Comparison of ENCODE assay signal across 10 cellular contexts in the genomic region with DNA sequence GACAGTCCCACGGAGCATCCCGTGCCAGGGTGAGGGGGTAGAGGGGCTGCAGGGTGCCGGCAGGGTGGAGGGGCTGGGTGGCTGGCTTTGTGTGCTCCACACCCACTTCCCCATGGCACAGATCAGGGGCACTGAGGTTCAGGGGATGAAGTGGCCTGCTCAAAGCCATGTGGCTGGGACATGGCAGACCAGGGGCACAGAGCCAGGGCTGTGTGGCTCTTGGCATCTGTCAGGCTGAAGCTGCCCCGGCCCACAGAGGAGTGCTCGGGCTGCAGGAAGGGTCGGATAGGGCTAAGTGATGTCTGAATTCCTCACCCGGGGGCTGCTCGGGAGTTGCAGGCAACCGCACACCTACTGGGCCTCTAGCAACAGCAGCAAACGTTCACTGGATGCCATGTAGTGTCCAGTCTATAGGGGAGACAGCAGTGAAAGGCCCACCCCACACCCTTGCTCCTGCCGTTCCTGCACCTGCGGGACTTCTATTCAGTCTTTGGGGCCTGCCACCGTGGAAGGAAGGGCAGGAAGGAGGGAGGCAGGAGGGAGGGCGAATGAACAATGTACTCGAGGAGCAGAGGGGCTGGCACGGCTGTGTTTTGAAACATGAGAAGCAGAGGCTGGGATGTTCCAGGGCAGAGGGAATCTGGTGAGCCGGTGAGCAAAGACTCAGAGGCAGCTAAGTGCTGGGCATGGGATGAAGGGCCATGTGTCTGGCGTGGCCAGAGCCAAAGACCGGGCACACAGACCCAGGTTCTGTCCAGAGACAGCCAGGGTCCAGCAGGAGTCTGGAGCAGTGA. TPM values are rescaled to one million over a fixed set of nuclear protein-coding genes. Genes with fewer than 3 reads are reported as not detected.
DNase-seq lines count a peak whose midpoint lies in the region; ATAC-seq, FAIRE-seq and TF ChIP-seq lines count a peak whose summit lies in the region.
"Had no signal": no experiment of that assay in that cellular context is flagged by ENCODE, and none has a peak within 500 bp of the region (broad histone marks: within the 10 kb centered on the region; RNA-seq: fewer than 3 reads in every experiment).

No MANE protein-coding gene starts in this region.

- no peak for TF ChIP-seq CTCF in endothelial cell of umbilical vein (IDR thresholded peaks at IDR 0.05; ENCODE audit: extremely low read depth in 1 of 2, insufficient read depth in 1 of 2, low read depth in 1 of 2, low read length in 2 of 2)
- no peak for TF ChIP-seq CTCF in WERI-Rb-1 (IDR thresholded peaks at IDR 0.05; ENCODE audit: low read depth, low read length)
- TF ChIP-seq CTCF in tibial nerve (IDR thresholded peaks at IDR 0.05) = no peak

- POLR2A ChIA-PET in endothelial cell of umbilical vein (lab: Charles Lee) = no interaction called here

- in situ Hi-C loops in G401 (cut with HindIII; ENCODE audit: low sequenced_read_pairs) = no loop called here

- H3K4me1 Mint-ChIP-seq in natural killer cell treated with Interleukin-12 subunit alpha and Interleukin-12 subunit beta and Interleukin-15 and Interleukin-18, amount 100 ng/mL, for 72 hours (ENCODE audit: low read depth in 2 of 2) = peaks cover 0 to 3% of the 10 kb centered on the region in 2 donors
- peaks cover 7% of the 10 kb centered on the region for H3K4me1 Mint-ChIP-seq in T-helper 2 cell treated with Interferon-gamma antibody and Interleukin-4, amounts not matched to agents 5 μg/mL and 100 μg/mL, for 36 hours (ENCODE audit: low read depth)

- no peak overlapping the region for H3K27ac Mint-ChIP-seq in natural killer cell treated with Interleukin-12 subunit alpha and Interleukin-12 subunit beta and Interleukin-15 and Interleukin-18, amount 100 ng/mL, for 72 hours
- H3K27ac Mint-ChIP-seq in T-helper 2 cell treated with Interferon-gamma antibody and Interleukin-4, amounts not matched to agents 5 μg/mL and 100 μg/mL, for 36 hours = no peak overlapping the region

- H3K9me1 ChIP-seq in endothelial cell of umbilical vein (replicated peaks; ENCODE audit: control insufficient read depth, extremely low read depth, insufficient read depth, low read length) = no peaks in the 10 kb centered on the region

- intact Hi-C loops in endothelial cell of umbilical vein (cut with micrococcal nuclease) = no loop called here

- no peaks in the 10 kb centered on the region for H4K20me1 ChIP-seq in endothelial cell of umbilical vein (replicated peaks; ENCODE audit: control insufficient read depth, extremely low read depth, insufficient read depth, low read length)

- peak; percentile 65 for FAIRE-seq in endothelial cell of umbilical vein (lab: Jason Lieb, UNC)

- WGBS in tibial nerve, 2 donors = 48 to 50% methylated on average over 18 to 19 of the region's 19 CpGs

- no peak overlapping the region for H3K27ac ChIP-seq in endothelial cell of umbilical vein (ENCODE audit: insufficient read depth, low read depth, low read length)
- no peak overlapping the region for H3K27ac ChIP-seq in WERI-Rb-1
- no peak overlapping the region for H3K27ac ChIP-seq in tibial nerve

- peaks cover 0 to 2% of the 10 kb centered on the region in 2 donors for H3K27me3 Mint-ChIP-seq in natural killer cell treated with Interleukin-12 subunit alpha and Interleukin-12 subunit beta and Interleukin-15 and Interleukin-18, amount 100 ng/mL, for 72 hours
- no peaks in the 10 kb centered on the region for H3K27me3 Mint-ChIP-seq in T-helper 2 cell treated with Interferon-gamma antibody and Interleukin-4, amounts not matched to agents 5 μg/mL and 100 μg/mL, for 36 hours (ENCODE audit: low read depth)

- no peak overlapping the region for H3K4me2 ChIP-seq in endothelial cell of umbilical vein (ENCODE audit: insufficient read depth, low read length)

- H3K9ac ChIP-seq in endothelial cell of umbilical vein (replicated peaks; ENCODE audit: extremely low read depth, insufficient read depth, low read length) = no peak overlapping the region

- no peak for TF ChIP-seq EP300 in tibial nerve (IDR thresholded peaks at IDR 0.05)

- H3K9me3 Mint-ChIP-seq in natural killer cell treated with Interleukin-12 subunit alpha and Interleukin-12 subunit beta and Interleukin-15 and Interleukin-18, amount 100 ng/mL, for 72 hours = no peaks in the 10 kb centered on the region
- H3K9me3 Mint-ChIP-seq in T-helper 2 cell treated with Interferon-gamma antibody and Interleukin-4, amounts not matched to agents 5 μg/mL and 100 μg/mL, for 36 hours = no peaks in the 10 kb centered on the region

- H3K9me3 ChIP-seq in endothelial cell of umbilical vein (replicated peaks; ENCODE audit: control insufficient read depth, insufficient read depth, low read length) (no peaks in the 10 kb centered on the region), WERI-Rb-1 (ENCODE audit: severe bottlenecking) (no peaks in the 10 kb centered on the region), tibial nerve (no peaks in the 10 kb centered on the region)

- H3K4me3 ChIP-seq in endothelial cell of umbilical vein (replicated peaks in 1 of 3; ENCODE audit: insufficient read depth in 1 of 3, low read depth in 1 of 3, low read length in 3 of 3) (no peak overlapping the region), WERI-Rb-1 (ENCODE audit: low read depth, low read length) (no peak overlapping the region), tibial nerve (no peak overlapping the region)

- H3K36me3 ChIP-seq in endothelial cell of umbilical vein (ENCODE audit: control insufficient read depth in 2 of 2, extremely low read depth in 1 of 2, insufficient read depth in 2 of 2, low read length in 2 of 2) (peaks cover 0 to 4% of the 10 kb centered on the region in 2 experiments), WERI-Rb-1 (no peaks in the 10 kb centered on the region), tibial nerve (no peaks in the 10 kb centered on the region)

- H3K36me3 Mint-ChIP-seq in natural killer cell treated with Interleukin-12 subunit alpha and Interleukin-12 subunit beta and Interleukin-15 and Interleukin-18, amount 100 ng/mL, for 72 hours = no peaks in the 10 kb centered on the region
- no peaks in the 10 kb centered on the region for H3K36me3 Mint-ChIP-seq in T-helper 2 cell treated with Interferon-gamma antibody and Interleukin-4, amounts not matched to agents 5 μg/mL and 100 μg/mL, for 36 hours (ENCODE audit: low read depth)

- BruUV-seq in endothelial cell of umbilical vein (replicated peaks; lab: Mats Ljungman, UMichigan) = no TSS peak

- no peak overlapping the region for H2AFZ ChIP-seq in endothelial cell of umbilical vein (ENCODE audit: low read depth, low read length)

- CTCF ChIA-PET in endothelial cell of umbilical vein (lab: Charles Lee) = no interaction called here

- H3K27me3 ChIP-seq in endothelial cell of umbilical vein (ENCODE audit: control insufficient read depth in 2 of 2, insufficient read depth in 2 of 2, low read length in 2 of 2) (no peaks in the 10 kb centered on the region), WERI-Rb-1 (ENCODE audit: insufficient read depth, low read depth, severe bottlenecking) (no peaks in the 10 kb centered on the region), tibial nerve (no peaks in the 10 kb centered on the region)

- dilution Hi-C loops in endothelial cell of umbilical vein (cut with MboI; ENCODE audit: extremely low pct_ligation_motif_present, low sequenced_read_pairs) = no loop called here

- H3K79me2 ChIP-seq in endothelial cell of umbilical vein (ENCODE audit: control insufficient read depth, insufficient read depth, low read length) = no peaks in the 10 kb centered on the region

- ATAC-seq in natural killer cell treated with Interleukin-12 subunit alpha and Interleukin-12 subunit beta and Interleukin-15 and Interleukin-18, amount 100 ng/mL, for 72 hours = no peak

- peak; percentile 32 for DNase-seq in G401 (ENCODE audit: low spot score)
- peak; percentile 20 for DNase-seq in NCI-H2029 treated with DMSO at 0.1 percent for 48 hours (lab: John Stamatoyannopoulos, UW)
- DNase-seq in endothelial cell of umbilical vein (ENCODE audit: low read depth, low spot score) = peak; percentile 59
- peak; percentile 62 for DNase-seq in myocyte (ENCODE audit: low read depth)
- no peak for DNase-seq in WERI-Rb-1
- DNase-seq in natural killer cell treated with Interleukin-12 subunit alpha and Interleukin-12 subunit beta and Interleukin-15 and Interleukin-18, amount 100 ng/mL, for 72 hours (ENCODE audit: low spot score) = no peak
- no peak for DNase-seq in T-helper 2 cell treated with Interferon-gamma antibody and Interleukin-4, amounts not matched to agents 5 μg/mL and 100 μg/mL, for 36 hours (ENCODE audit: low spot score)
- DNase-seq in tibial nerve (ENCODE audit: low spot score in 2 of 2) = no peak
- DNase-seq: activated CD8-positive, alpha-beta memory T cell treated with anti-CD3 and anti-CD28 coated beads for 24 hours had no signal

- H3K4me1 ChIP-seq in endothelial cell of umbilical vein (ENCODE audit: control insufficient read depth, extremely low read depth, insufficient read depth, low read length) (peaks cover 31% of the 10 kb centered on the region), tibial nerve (peaks cover 0 to 14% (median 0%) of the 10 kb centered on the region in 4 donors)

- H3K4me3 Mint-ChIP-seq in natural killer cell treated with Interleukin-12 subunit alpha and Interleukin-12 subunit beta and Interleukin-15 and Interleukin-18, amount 100 ng/mL, for 72 hours = no peak overlapping the region
- H3K4me3 Mint-ChIP-seq in T-helper 2 cell treated with Interferon-gamma antibody and Interleukin-4, amounts not matched to agents 5 μg/mL and 100 μg/mL, for 36 hours = no peak overlapping the region

- no peak for TF ChIP-seq POLR2A in endothelial cell of umbilical vein (IDR thresholded peaks at IDR 0.05; ENCODE audit: low read depth, low read length)
- no peak for TF ChIP-seq POLR2A in tibial nerve (IDR thresholded peaks at IDR 0.05)

RNA-seq across cellular contexts. Expression of gene SLC5A10, which starts 15.1 kb away (rescaled TPM):
- total RNA-seq in G401 (2014; rRNA removed; shearing (Covaris generic)) = not detected in 2 replicates
- total RNA-seq in endothelial cell of umbilical vein (not detected in 2 replicates), myocyte (not detected in 2 replicates), tibial nerve (not detected)
- not detected in 2 replicates for polyA plus RNA-seq in endothelial cell of umbilical vein
- 0.01 TPM in 1 of 2 replicates, not detected in the other for polyA plus RNA-seq in endothelial cell of umbilical vein (2011; cell fraction: cytosol; rRNA removed)
- not detected in 2 replicates for polyA plus RNA-seq in endothelial cell of umbilical vein (2011; cell fraction: nucleus; rRNA removed)
- 0.71 and 0.72 TPM in 2 replicates for polyA plus RNA-seq in endothelial cell of umbilical vein (2012)
- not detected in 2 replicates for polyA minus RNA-seq in endothelial cell of umbilical vein
- not detected for polyA minus RNA-seq in endothelial cell of umbilical vein (2011; cell fraction: cytosol; rRNA and poly(A)+ RNA removed)
- not detected in 2 replicates for polyA minus RNA-seq in endothelial cell of umbilical vein (2011; cell fraction: nucleus; rRNA and poly(A)+ RNA removed)
- polyA plus RNA-seq in myocyte (2012) = 0.05 TPM
- not detected for total RNA-seq in natural killer cell treated with Interleukin-12 subunit alpha and Interleukin-12 subunit beta and Interleukin-15 and Interleukin-18, amount 100 ng/mL, for 72 hours
- total RNA-seq: RPMI7951 had no signal

RNA-seq across cellular contexts. Expression of gene FAM83G, which starts 37.5 kb away (rescaled TPM):
- total RNA-seq in G401 (2014; rRNA removed; shearing (Covaris generic)) = 10.2 and 16.7 TPM in 2 replicates
- total RNA-seq in endothelial cell of umbilical vein (10.9 and 11.1 TPM in 2 replicates), myocyte (4.3 and 6.0 TPM in 2 replicates), tibial nerve (10 to 100 TPM in 1 of 4 donors, 1 to 10 TPM in 3; 1.3 to 11.8 (median 3.8) TPM)
- polyA plus RNA-seq in endothelial cell of umbilical vein = 7.0 and 8.2 TPM in 2 replicates
- polyA plus RNA-seq in endothelial cell of umbilical vein (2011; cell fraction: cytosol; rRNA removed) = 5.4 and 6.6 TPM in 2 replicates
- 10.4 and 10.9 TPM in 2 replicates for polyA plus RNA-seq in endothelial cell of umbilical vein (2011; cell fraction: nucleus; rRNA removed)
- polyA plus RNA-seq in endothelial cell of umbilical vein (2012) = 8.6 and 10.0 TPM in 2 replicates
- 7.3 and 8.5 TPM in 2 replicates for polyA minus RNA-seq in endothelial cell of umbilical vein
- polyA minus RNA-seq in endothelial cell of umbilical vein (2011; cell fraction: cytosol; rRNA and poly(A)+ RNA removed) = 12.8 TPM
- 6.1 and 8.1 TPM in 2 replicates for polyA minus RNA-seq in endothelial cell of umbilical vein (2011; cell fraction: nucleus; rRNA and poly(A)+ RNA removed)
- 5.6 TPM for polyA plus RNA-seq in myocyte (2012)
- total RNA-seq in natural killer cell treated with Interleukin-12 subunit alpha and Interleukin-12 subunit beta and Interleukin-15 and Interleukin-18, amount 100 ng/mL, for 72 hours = 1 to 10 TPM; 1.4 to 2.6 TPM

Comparison
In these comparisons a context has a peak if more than half of its experiments do, and no peak if none do; other contexts are left out.
1. DNase-seq: peak in G401 (single experiment), NCI-H2029 treated with DMSO at 0.1 percent for 48 hours (single experiment), endothelial cell of umbilical vein (single experiment) and myocyte (single experiment); none in WERI-Rb-1 (single experiment), natural killer cell treated with Interleukin-12 subunit alpha and Interleukin-12 subunit beta and Interleukin-15 and Interleukin-18, amount 100 ng/mL, for 72 hours (single experiment), T-helper 2 cell treated with Interferon-gamma antibody and Interleukin-4, amounts not matched to agents 5 μg/mL and 100 μg/mL, for 36 hours (single experiment) and tibial nerve (0 of 2).